Comparison of ENCODE assay signal across 1 cellular context in the genomic region with DNA sequence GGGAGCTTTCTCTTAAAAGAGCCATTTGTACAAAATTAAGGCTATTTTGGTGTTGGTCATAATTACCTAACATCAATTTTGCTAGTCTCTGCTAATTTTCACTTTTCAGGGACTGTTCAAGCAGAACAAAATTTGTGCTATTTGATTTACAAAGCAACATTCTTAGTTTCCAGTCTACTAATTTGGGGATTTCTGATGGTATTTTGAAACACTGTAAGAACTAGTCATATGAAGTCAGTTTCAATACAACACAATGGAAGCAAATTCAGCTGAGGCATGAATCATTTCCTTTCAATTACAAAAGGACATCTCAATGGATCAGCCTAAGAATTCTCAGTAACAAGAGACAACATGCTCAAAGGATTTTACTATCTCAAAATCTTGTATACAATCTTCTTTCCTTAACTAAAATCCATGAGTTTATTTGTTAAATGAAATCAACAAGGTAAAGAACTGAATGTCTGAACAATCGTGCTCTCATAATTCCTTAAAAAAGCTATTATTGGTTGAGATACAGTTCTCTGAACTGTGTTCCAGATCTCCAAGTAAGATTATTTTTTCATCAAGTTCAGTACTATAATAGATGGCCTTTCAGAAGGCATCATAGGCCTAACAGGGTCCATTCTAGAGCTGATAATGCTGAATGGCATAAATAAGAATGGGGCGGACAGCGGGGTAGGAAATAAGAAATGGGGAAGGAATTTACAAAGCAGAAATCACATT.
TF ChIP-seq lines count a peak whose summit lies in the region.

No MANE protein-coding gene starts in this region.

TF ChIP-seq in GM12878, 131 proteins besides CTCF, POLR2A, EP300 and RAD21 (continued from another document and continues in another):
- 0 out of 2 replicates have a peak, but pooled peaks have one; percentile 30 for TF ChIP-seq ZNF687 (IDR thresholded peaks at IDR 0.05)
- TF ChIP-seq CEBPZ (IDR thresholded peaks at IDR 0.05; ENCODE audit: low read depth, low read length): no peak
- TF ChIP-seq MLLT1 (IDR thresholded peaks at IDR 0.05): no peak
- peak; percentile 81 for TF ChIP-seq ATF7 (IDR thresholded peaks at IDR 0.05; ENCODE audit: low read depth)
- no peak for TF ChIP-seq USF2 (IDR thresholded peaks at IDR 0.05; ENCODE audit: borderline replicate concordance, low read depth, low read length)
- no peak for TF ChIP-seq YY1 (IDR thresholded peaks at IDR 0.05; ENCODE audit: low read depth, low read length)
- TF ChIP-seq MYB (IDR thresholded peaks at IDR 0.05; ENCODE audit: borderline replicate concordance, low read depth, low read length): no peak
- TF ChIP-seq HDAC2 (IDR thresholded peaks at IDR 0.05): no peak
- TF ChIP-seq, protein P1, sequence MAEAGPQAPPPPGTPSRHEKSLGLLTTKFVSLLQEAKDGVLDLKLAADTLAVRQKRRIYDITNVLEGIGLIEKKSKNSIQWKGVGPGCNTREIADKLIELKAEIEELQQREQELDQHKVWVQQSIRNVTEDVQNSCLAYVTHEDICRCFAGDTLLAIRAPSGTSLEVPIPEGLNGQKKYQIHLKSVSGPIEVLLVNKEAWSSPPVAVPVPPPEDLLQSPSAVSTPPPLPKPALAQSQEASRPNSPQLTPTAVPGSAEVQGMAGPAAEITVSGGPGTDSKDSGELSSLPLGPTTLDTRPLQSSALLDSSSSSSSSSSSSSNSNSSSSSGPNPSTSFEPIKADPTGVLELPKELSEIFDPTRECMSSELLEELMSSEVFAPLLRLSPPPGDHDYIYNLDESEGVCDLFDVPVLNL (IDR thresholded peaks at IDR 0.05; ENCODE audit: low read depth, low read length): no peak
- no peak for TF ChIP-seq CREB1 (IDR thresholded peaks at IDR 0.05; ENCODE audit: low read depth)
- peak; percentile 92; the same call in 1 of the 2 replicates for TF ChIP-seq NFIC (IDR thresholded peaks at IDR 0.05; ENCODE audit: low read depth, low read length)
- TF ChIP-seq, protein P2, sequence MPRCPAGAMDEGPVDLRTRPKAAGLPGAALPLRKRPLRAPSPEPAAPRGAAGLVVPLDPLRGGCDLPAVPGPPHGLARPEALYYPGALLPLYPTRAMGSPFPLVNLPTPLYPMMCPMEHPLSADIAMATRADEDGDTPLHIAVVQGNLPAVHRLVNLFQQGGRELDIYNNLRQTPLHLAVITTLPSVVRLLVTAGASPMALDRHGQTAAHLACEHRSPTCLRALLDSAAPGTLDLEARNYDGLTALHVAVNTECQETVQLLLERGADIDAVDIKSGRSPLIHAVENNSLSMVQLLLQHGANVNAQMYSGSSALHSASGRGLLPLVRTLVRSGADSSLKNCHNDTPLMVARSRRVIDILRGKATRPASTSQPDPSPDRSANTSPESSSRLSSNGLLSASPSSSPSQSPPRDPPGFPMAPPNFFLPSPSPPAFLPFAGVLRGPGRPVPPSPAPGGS (IDR thresholded peaks at IDR 0.05; ENCODE audit: borderline replicate concordance, insufficient read depth, low read depth, low read length, poor library complexity, severe bottlenecking): peak; percentile 53
- TF ChIP-seq GABPA (IDR thresholded peaks at IDR 0.05; ENCODE audit: low read depth): 0 out of 2 replicates have a peak, but pooled peaks have one; percentile 21
- no peak for TF ChIP-seq TAF1 (IDR thresholded peaks at IDR 0.05; ENCODE audit: borderline replicate concordance, low read depth, low read length)
- peak; percentile 35; the same call in 1 of the 2 replicates for TF ChIP-seq ZBED1 (IDR thresholded peaks at IDR 0.05; ENCODE audit: borderline replicate concordance)
- no peak for TF ChIP-seq E4F1 (IDR thresholded peaks at IDR 0.05; ENCODE audit: borderline replicate concordance, partially characterized antibody)
- TF ChIP-seq RUNX3 (IDR thresholded peaks at IDR 0.05; ENCODE audit: low read length): peak; percentile 50; the same call in 1 of the 2 replicates
- TF ChIP-seq MTA2 (IDR thresholded peaks at IDR 0.05; ENCODE audit: low read depth): peak; percentile 95
- TF ChIP-seq ZSCAN29 (IDR thresholded peaks at IDR 0.05): no peak
- no peak for TF ChIP-seq NR2C1 (IDR thresholded peaks at IDR 0.05)
- TF ChIP-seq, protein P3, sequence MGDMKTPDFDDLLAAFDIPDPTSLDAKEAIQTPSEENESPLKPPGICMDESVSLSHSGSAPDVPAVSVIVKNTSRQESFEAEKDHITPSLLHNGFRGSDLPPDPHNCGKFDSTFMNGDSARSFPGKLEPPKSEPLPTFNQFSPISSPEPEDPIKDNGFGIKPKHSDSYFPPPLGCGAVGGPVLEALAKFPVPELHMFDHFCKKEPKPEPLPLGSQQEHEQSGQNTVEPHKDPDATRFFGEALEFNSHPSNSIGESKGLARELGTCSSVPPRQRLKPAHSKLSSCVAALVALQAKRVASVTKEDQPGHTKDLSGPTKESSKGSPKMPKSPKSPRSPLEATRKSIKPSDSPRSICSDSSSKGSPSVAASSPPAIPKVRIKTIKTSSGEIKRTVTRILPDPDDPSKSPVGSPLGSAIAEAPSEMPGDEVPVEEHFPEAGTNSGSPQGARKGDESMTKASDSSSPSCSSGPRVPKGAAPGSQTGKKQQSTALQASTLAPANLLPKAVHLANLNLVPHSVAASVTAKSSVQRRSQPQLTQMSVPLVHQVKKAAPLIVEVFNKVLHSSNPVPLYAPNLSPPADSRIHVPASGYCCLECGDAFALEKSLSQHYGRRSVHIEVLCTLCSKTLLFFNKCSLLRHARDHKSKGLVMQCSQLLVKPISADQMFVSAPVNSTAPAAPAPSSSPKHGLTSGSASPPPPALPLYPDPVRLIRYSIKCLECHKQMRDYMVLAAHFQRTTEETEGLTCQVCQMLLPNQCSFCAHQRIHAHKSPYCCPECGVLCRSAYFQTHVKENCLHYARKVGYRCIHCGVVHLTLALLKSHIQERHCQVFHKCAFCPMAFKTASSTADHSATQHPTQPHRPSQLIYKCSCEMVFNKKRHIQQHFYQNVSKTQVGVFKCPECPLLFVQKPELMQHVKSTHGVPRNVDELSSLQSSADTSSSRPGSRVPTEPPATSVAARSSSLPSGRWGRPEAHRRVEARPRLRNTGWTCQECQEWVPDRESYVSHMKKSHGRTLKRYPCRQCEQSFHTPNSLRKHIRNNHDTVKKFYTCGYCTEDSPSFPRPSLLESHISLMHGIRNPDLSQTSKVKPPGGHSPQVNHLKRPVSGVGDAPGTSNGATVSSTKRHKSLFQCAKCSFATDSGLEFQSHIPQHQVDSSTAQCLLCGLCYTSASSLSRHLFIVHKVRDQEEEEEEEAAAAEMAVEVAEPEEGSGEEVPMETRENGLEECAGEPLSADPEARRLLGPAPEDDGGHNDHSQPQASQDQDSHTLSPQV (IDR thresholded peaks at IDR 0.05): no peak
- no peak for TF ChIP-seq ESRRA (IDR thresholded peaks at IDR 0.05; ENCODE audit: low read length)
- TF ChIP-seq HSF1 (IDR thresholded peaks at IDR 0.05; ENCODE audit: low read depth, low read length): no peak
- TF ChIP-seq ZNF217 (IDR thresholded peaks at IDR 0.05): peak; percentile 61; the same call in 1 of the 2 replicates
- no peak for TF ChIP-seq STAT1 (conservative IDR thresholded peaks at IDR 0.05)
- TF ChIP-seq PBX3 (IDR thresholded peaks at IDR 0.05; ENCODE audit: insufficient replicate concordance, low read depth, low read length): no peak
